ENCODE assay signal across 1 cellular context in genomic region chr1:183094376-183094775, GRCh38.
TF ChIP-seq lines count a peak whose summit lies in the region.

No MANE protein-coding gene starts in this region.

TF ChIP-seq in IMR-90, 13 proteins besides CTCF, POLR2A, EP300 and RAD21:
- no peak for TF ChIP-seq FOS (IDR thresholded peaks at IDR 0.05; ENCODE audit: low read depth, low read length)
- peak; percentile 70 for TF ChIP-seq CEBPB (IDR thresholded peaks at IDR 0.05; ENCODE audit: low read depth, low read length)
